Comparison of ENCODE assay signal across 8 cellular contexts in the genomic region with DNA sequence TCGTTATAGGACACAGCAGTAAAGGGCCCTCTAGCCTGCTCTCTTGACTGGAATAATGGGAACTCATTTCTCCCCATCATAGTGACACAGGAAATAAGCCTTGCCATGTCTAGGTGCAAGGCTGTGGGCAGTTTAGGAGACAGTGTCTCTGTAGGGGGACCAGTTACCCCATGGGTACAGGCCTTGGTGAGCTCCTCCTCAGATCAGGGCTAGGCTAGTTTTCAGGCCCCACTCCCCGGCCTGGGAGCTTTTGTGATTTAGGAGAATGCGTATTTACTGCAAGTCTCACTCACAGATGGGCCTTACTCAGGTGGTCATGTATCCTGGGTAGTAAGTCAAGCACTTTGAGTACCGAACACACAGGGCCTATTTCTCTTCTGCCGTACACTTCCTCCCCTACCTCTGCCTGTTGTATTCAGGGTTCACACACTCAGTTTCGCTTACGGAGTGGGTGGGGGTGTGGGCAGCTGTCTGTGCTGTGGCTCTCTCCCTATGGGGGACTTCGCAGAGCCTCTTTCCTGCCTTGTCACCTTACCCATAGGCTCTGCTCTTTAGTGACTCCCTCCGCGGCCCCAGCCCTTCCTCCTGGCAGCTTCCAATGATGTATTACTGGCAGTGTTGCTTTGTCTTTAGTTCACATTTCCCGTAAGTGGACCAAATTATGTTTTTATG. TPM values are rescaled to one million over a fixed set of nuclear protein-coding genes. Genes with fewer than 3 reads are reported as not detected.
DNase-seq lines count a peak whose midpoint lies in the region; ATAC-seq lines count a peak whose summit lies in the region.

No MANE protein-coding gene starts in this region.

- no peak overlapping the region for H3K27ac ChIP-seq in CD8-positive, alpha-beta memory T cell (ENCODE audit: low read depth, low read length)

- H3K4me1 Mint-ChIP-seq in CD8-positive, alpha-beta memory T cell, result peaks cover 57 to 73% (median 65%) of the 10 kb centered on the region in 3 donors
- peaks cover 38% of the 10 kb centered on the region for H3K4me1 Mint-ChIP-seq in memory B cell
- peaks cover 53% of the 10 kb centered on the region for H3K4me1 Mint-ChIP-seq in stimulated activated naive CD8-positive, alpha-beta T cell treated with anti-CD3 and anti-CD28 coated beads, Interleukin-15, amount 100 ng/mL, for 72 hours

- no peaks in the 10 kb centered on the region for H3K27me3 ChIP-seq in CD8-positive, alpha-beta memory T cell (ENCODE audit: insufficient read depth, low read length, poor library complexity, severe bottlenecking)

- no peaks in the 10 kb centered on the region for H3K9me3 Mint-ChIP-seq in CD8-positive, alpha-beta memory T cell
- H3K9me3 Mint-ChIP-seq in memory B cell, result no peaks in the 10 kb centered on the region
- no peaks in the 10 kb centered on the region for H3K9me3 Mint-ChIP-seq in stimulated activated naive CD8-positive, alpha-beta T cell treated with anti-CD3 and anti-CD28 coated beads, Interleukin-15, amount 100 ng/mL, for 72 hours

- no peaks in the 10 kb centered on the region for H3K36me3 ChIP-seq in CD8-positive, alpha-beta memory T cell (ENCODE audit: insufficient read depth, low read length)

- H3K4me3 Mint-ChIP-seq in CD8-positive, alpha-beta memory T cell, result peak overlapping the region in 6 of 7 donors; percentile 53 to 75 (median 61)
- H3K4me3 Mint-ChIP-seq in memory B cell, result no peak overlapping the region
- H3K4me3 Mint-ChIP-seq in stimulated activated naive CD8-positive, alpha-beta T cell treated with anti-CD3 and anti-CD28 coated beads, Interleukin-15, amount 100 ng/mL, for 72 hours, result peak overlapping the region; percentile 45 to 56

- H3K27me3 Mint-ChIP-seq in CD8-positive, alpha-beta memory T cell, result no peaks in the 10 kb centered on the region
- H3K27me3 Mint-ChIP-seq in memory B cell, result no peaks in the 10 kb centered on the region
- no peaks in the 10 kb centered on the region for H3K27me3 Mint-ChIP-seq in stimulated activated naive CD8-positive, alpha-beta T cell treated with anti-CD3 and anti-CD28 coated beads, Interleukin-15, amount 100 ng/mL, for 72 hours

- H3K36me3 Mint-ChIP-seq in CD8-positive, alpha-beta memory T cell, result peaks cover 0 to 21% (median 3%) of the 10 kb centered on the region in 3 donors
- peaks cover 14% of the 10 kb centered on the region for H3K36me3 Mint-ChIP-seq in memory B cell

- H3K4me3 ChIP-seq in CD8-positive, alpha-beta memory T cell (ENCODE audit: low read length), result no peak overlapping the region

- peaks cover 22% of the 10 kb centered on the region for H3K4me1 ChIP-seq in CD8-positive, alpha-beta memory T cell (ENCODE audit: insufficient read depth, low read length)

- H3K27ac Mint-ChIP-seq in CD8-positive, alpha-beta memory T cell, result peak overlapping the region; percentile 27 to 93 (median 80)
- H3K27ac Mint-ChIP-seq in memory B cell, result peak overlapping the region; percentile 38
- peak overlapping the region; percentile 92 to 96 for H3K27ac Mint-ChIP-seq in stimulated activated naive CD8-positive, alpha-beta T cell treated with anti-CD3 and anti-CD28 coated beads, Interleukin-15, amount 100 ng/mL, for 72 hours

- POLR2A ChIA-PET in CD8-positive, alpha-beta memory T cell (lab: Charles Lee), result no interaction called here

- peak; percentile 58 for ATAC-seq in HG02840 (IDR thresholded peaks at IDR 0.05; ENCODE audit: low FRiP score, unreplicated experiment)
- peak; percentile 88 for ATAC-seq in memory B cell (ENCODE audit: low read depth)
- ATAC-seq in stimulated activated naive CD8-positive, alpha-beta T cell treated with anti-CD3 and anti-CD28 coated beads, Interleukin-15, amount 100 ng/mL, for 72 hours, result peak; percentile 100
- no peak for ATAC-seq in GM18873 (IDR thresholded peaks at IDR 0.05; ENCODE audit: low FRiP score, unreplicated experiment)

- CTCF ChIA-PET in CD8-positive, alpha-beta memory T cell (lab: Charles Lee), result no interaction called here

- DNase-seq in CD8-positive, alpha-beta memory T cell, result peak; percentile 37 to 70 (median 63)
- DNase-seq in activated CD8-positive, alpha-beta memory T cell treated with anti-CD3 and anti-CD28 coated beads, Interleukin-2, amount 50 U/mL, for 1 hour (ENCODE audit: extremely low read depth), result peak; percentile 14
- DNase-seq in memory B cell (ENCODE audit: low spot score in 2 of 2) (no peak), DMS53 (lab: John Stamatoyannopoulos, UW) (no peak), NCI-H1417 treated with DMSO at 0.1 percent for 48 hours (lab: John Stamatoyannopoulos, UW) (no peak)
- DNase-seq in stimulated activated naive CD8-positive, alpha-beta T cell treated with anti-CD3 and anti-CD28 coated beads, Interleukin-15, amount 100 ng/mL, for 72 hours, result peak; percentile 55 to 78

- H3K9me3 ChIP-seq in CD8-positive, alpha-beta memory T cell (ENCODE audit: low read length), result no peaks in the 10 kb centered on the region

RNA-seq across cellular contexts. Expression of a gene that starts 34.2 kb away (rescaled TPM):
- 10 to 100 TPM; 25.8 to 26.9 TPM for total RNA-seq in CD8-positive, alpha-beta memory T cell
- 4.9 TPM for polyA plus RNA-seq in CD8-positive, alpha-beta memory T cell

Comparison
In these comparisons a context has a peak if more than half of its experiments do, and no peak if none do; other contexts are left out.
1. DNase-seq: peak in CD8-positive, alpha-beta memory T cell (5 of 5), activated CD8-positive, alpha-beta memory T cell treated with anti-CD3 and anti-CD28 coated beads, Interleukin-2, amount 50 U/mL, for 1 hour (single experiment) and stimulated activated naive CD8-positive, alpha-beta T cell treated with anti-CD3 and anti-CD28 coated beads, Interleukin-15, amount 100 ng/mL, for 72 hours (2 of 2); none in memory B cell (0 of 2), DMS53 (single experiment) and NCI-H1417 treated with DMSO at 0.1 percent for 48 hours (single experiment).
2. H3K27ac Mint-ChIP-seq: peak in every context shown above with its lines; median percentile 94 in stimulated activated naive CD8-positive, alpha-beta T cell treated with anti-CD3 and anti-CD28 coated beads, Interleukin-15, amount 100 ng/mL, for 72 hours; 80 in CD8-positive, alpha-beta memory T cell; 38 in memory B cell.